ENCODE assay signal across 10 cellular contexts in genomic region chr6:110358536-110359148, GRCh38. TPM values are rescaled to one million over a fixed set of nuclear protein-coding genes. Genes with fewer than 3 reads are reported as not detected.
A peak's percentile ranks its signal among the peaks of the same experiment; 100 is the strongest.
DNase-seq lines count a peak whose midpoint lies in the region; ATAC-seq and TF ChIP-seq lines count a peak whose summit lies in the region.
"Had no signal": no experiment of that assay in that cellular context is flagged by ENCODE, and none has a peak within 500 bp of the region (broad histone marks: within the 10 kb centered on the region; RNA-seq: fewer than 3 reads in every experiment).

No MANE protein-coding gene starts in this region.

- H3K27ac Mint-ChIP-seq in MCF 10A (ENCODE audit: low read depth, unreplicated experiment) (no peak overlapping the region), type B pancreatic cell (peak overlapping the region; percentile 88)

- H3K27ac ChIP-seq in breast epithelium (peak overlapping the region; percentile 69 to 92), cingulate gyrus (ENCODE audit: low read depth, low read length) (peak overlapping the region; percentile 79)

- BruUV-seq in MCF 10A (replicated peaks; lab: Mats Ljungman, UMichigan): no TSS peak

- TF ChIP-seq CTCF in breast epithelium (IDR thresholded peaks at IDR 0.05) (no peak), MCF 10A (IDR thresholded peaks at IDR 0.05; ENCODE audit: unreplicated experiment) (no peak), type B pancreatic cell (conservative IDR thresholded peaks at IDR 0.05) (no peak)

- H3K36me3 ChIP-seq in breast epithelium (no peaks in the 10 kb centered on the region), mucosa of stomach (ENCODE audit: control insufficient read depth, insufficient read depth, low read length) (no peaks in the 10 kb centered on the region)

- no peak for ATAC-seq in GM21515 (IDR thresholded peaks at IDR 0.05; ENCODE audit: unreplicated experiment)
- no peak for ATAC-seq in HG03378 (IDR thresholded peaks at IDR 0.05; ENCODE audit: unreplicated experiment)
- no peak for ATAC-seq in GM21423 (IDR thresholded peaks at IDR 0.05; ENCODE audit: unreplicated experiment)
- ATAC-seq: HCT116 had no signal

- no peaks in the 10 kb centered on the region for H3K36me3 Mint-ChIP-seq in MCF 10A (ENCODE audit: insufficient read depth, unreplicated experiment)
- no peaks in the 10 kb centered on the region for H3K36me3 Mint-ChIP-seq in type B pancreatic cell

- H3K9me3 ChIP-seq in breast epithelium (no peaks in the 10 kb centered on the region), mucosa of stomach (ENCODE audit: control insufficient read depth, low read length) (no peaks in the 10 kb centered on the region)

- TF ChIP-seq POLR2A in breast epithelium (IDR thresholded peaks at IDR 0.05): no peak

- H3K9ac ChIP-seq in mucosa of stomach (ENCODE audit: low read length): peak overlapping the region; percentile 54

- H3K4me3 ChIP-seq in breast epithelium: peak overlapping the region; percentile 53 to 73 (median 54)
- no peak overlapping the region for H3K4me3 ChIP-seq in mucosa of stomach (ENCODE audit: low read length)

- CTCF ChIA-PET in MCF 10A (lab: Yijun Ruan, JAX): interaction anchor here (0.6 to 0.8 kb wide), 2 partner anchors 163 to 319 kb away, joined by 3 read pairs; no protein-coding TSS in a partner anchor

- POLR2A ChIA-PET in MCF 10A (lab: Yijun Ruan, JAX): no interaction called here

- H3K4me3 Mint-ChIP-seq in MCF 10A (ENCODE audit: unreplicated experiment) (no peak overlapping the region), type B pancreatic cell (peak overlapping the region; percentile 85)

- intact Hi-C loops in breast epithelium (cut with DNase I; ENCODE audit: low total_unique reads): no loop called here
- intact Hi-C loops in MCF 10A (cut with micrococcal nuclease): no loop called here

- no peak for DNase-seq in breast epithelium (ENCODE audit: low spot score in 2 of 2)
- DNase-seq in MCF 10A (ENCODE audit: unreplicated experiment): no peak
- DNase-seq in type B pancreatic cell (ENCODE audit: extremely low spot score, unreplicated experiment): no peak
- DNase-seq: NCI-H1436 had no signal

- no peaks in the 10 kb centered on the region for H3K9me3 Mint-ChIP-seq in MCF 10A (ENCODE audit: unreplicated experiment)
- H3K9me3 Mint-ChIP-seq in type B pancreatic cell: peaks cover 9% of the 10 kb centered on the region

- H3K4me1 ChIP-seq in breast epithelium (no peaks in the 10 kb centered on the region), mucosa of stomach (ENCODE audit: control insufficient read depth, insufficient read depth, low read length) (no peaks in the 10 kb centered on the region)

- H3K27me3 Mint-ChIP-seq in MCF 10A (ENCODE audit: insufficient read depth, unreplicated experiment) (peaks cover 54% of the 10 kb centered on the region), type B pancreatic cell (peaks cover 29% of the 10 kb centered on the region)

- peaks cover 0 to 8% of the 10 kb centered on the region in 2 donors for H3K27me3 ChIP-seq in breast epithelium
- peaks cover 39% of the 10 kb centered on the region for H3K27me3 ChIP-seq in mucosa of stomach (ENCODE audit: control insufficient read depth, insufficient read depth, low read length)

- no peaks in the 10 kb centered on the region for H3K4me1 Mint-ChIP-seq in MCF 10A (ENCODE audit: insufficient read depth, unreplicated experiment)
- H3K4me1 Mint-ChIP-seq in type B pancreatic cell (ENCODE audit: unreplicated experiment): peaks cover 64% of the 10 kb centered on the region

RNA-seq across cellular contexts. Expression of gene METTL24, which starts 0.5 kb away (rescaled TPM):
- total RNA-seq in breast epithelium: 1 to 10 TPM in 2 of 3 donors, under 1 TPM in 1; 0.96 to 6.6 (median 3.4) TPM
- total RNA-seq in MCF 10A (2022): not detected in 2 replicates
- total RNA-seq in type B pancreatic cell (ENCODE audit: low replicate concordance): 2.0 and 10.0 TPM in 2 replicates

RNA-seq across cellular contexts. Expression of gene DDO, which starts 56.7 kb away (rescaled TPM):
- total RNA-seq in breast epithelium (1 to 10 TPM; 1.6 to 4.7 (median 2.0) TPM), MCF 10A (2022) (not detected in 2 replicates), type B pancreatic cell (ENCODE audit: low replicate concordance) (not detected in 2 replicates)
